ENCODE assay signal across 8 cellular contexts in the genomic region with DNA sequence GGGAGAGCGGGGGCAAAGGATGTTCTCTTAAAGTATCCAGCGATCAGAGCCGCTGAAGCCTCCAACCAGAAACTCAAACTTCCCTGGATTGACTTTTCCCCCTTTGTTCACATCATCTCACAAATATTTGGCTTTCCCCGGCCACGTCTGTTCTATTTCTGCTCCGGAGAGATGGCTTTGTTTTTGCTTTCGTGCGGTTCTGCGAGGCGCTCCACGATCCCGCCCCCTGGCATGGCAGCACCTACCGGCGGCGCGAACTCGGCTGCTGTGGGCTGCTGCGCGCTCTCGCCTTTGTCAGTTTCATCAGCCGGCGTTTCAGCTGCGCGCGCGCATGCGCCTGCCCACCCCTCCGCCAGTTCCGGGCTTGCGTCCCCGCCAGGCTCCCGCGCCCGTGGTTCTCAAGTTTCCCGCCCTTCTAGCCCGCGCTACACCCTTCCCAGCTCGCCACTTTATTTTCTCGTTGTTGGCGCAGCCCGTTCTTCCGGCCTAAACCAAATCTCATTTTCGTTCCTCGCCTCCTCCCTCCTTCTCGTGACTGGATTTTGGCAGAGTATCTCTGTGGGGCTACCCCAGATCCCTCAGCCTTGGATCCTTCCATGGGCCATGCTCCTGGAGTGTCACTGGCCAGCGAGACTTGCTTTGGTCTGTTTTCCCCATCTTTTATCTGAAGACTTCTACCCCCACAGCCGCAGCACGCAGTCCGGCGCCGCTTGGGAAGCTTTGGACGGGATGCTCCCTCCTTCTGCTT.
DNase-seq lines count a peak whose midpoint lies in the region; ATAC-seq and TF ChIP-seq lines count a peak whose summit lies in the region.

No MANE protein-coding gene starts in this region.

- H3K9me3 Mint-ChIP-seq in chondrocyte (ENCODE audit: low read depth): no peaks in the 10 kb centered on the region

- H3K27ac ChIP-seq in layer of hippocampus (ENCODE audit: low read depth, low read length): peak overlapping the region; percentile 38

- peaks cover 2% of the 10 kb centered on the region for H3K27me3 Mint-ChIP-seq in chondrocyte (ENCODE audit: low read depth)

- peak; percentile 45 for TF ChIP-seq CTCF in chondrocyte (IDR thresholded peaks at IDR 0.05)

- DNase-seq in AG08396 (ENCODE audit: low spot score) (peak; percentile 89), NCI-H2227 (lab: John Stamatoyannopoulos, UW; ENCODE audit: unreplicated experiment) (peak; percentile 91), chondrocyte (ENCODE audit: low spot score) (no peak)
- DNase-seq in activated CD4-positive, CD25-positive, alpha-beta regulatory T cell treated with anti-CD3 and anti-CD28 coated beads, Interleukin-2, amount 50 U/mL, for 72 hours: peak; percentile 84
- DNase-seq in stimulated activated CD4-positive, alpha-beta T cell treated with anti-CD3 and anti-CD28 coated beads, Interleukin-1b, Interleukin-23, amount 100 ng/mL, for 24 hours (ENCODE audit: low read depth in 4 of 4, low spot score in 1 of 4): peak; percentile 61 to 82 (median 76)

- peak overlapping the region; percentile 98 for H3K27ac Mint-ChIP-seq in chondrocyte (ENCODE audit: unreplicated experiment)

- H3K36me3 Mint-ChIP-seq in chondrocyte (ENCODE audit: low read depth): no peaks in the 10 kb centered on the region

- no peaks in the 10 kb centered on the region for H3K27me3 ChIP-seq in layer of hippocampus (ENCODE audit: control insufficient read depth, insufficient read depth, low read length)

- peak; percentile 79 for ATAC-seq in GM18870 (IDR thresholded peaks at IDR 0.05; ENCODE audit: unreplicated experiment)
- ATAC-seq in HG03108 (IDR thresholded peaks at IDR 0.05; ENCODE audit: unreplicated experiment): peak; percentile 79

- peak overlapping the region; percentile 88 for H3K4me3 Mint-ChIP-seq in chondrocyte (ENCODE audit: unreplicated experiment)

- H3K4me1 Mint-ChIP-seq in chondrocyte (ENCODE audit: low read depth): peaks cover 16% of the 10 kb centered on the region
